Comparison of ENCODE assay signal across 8 cellular contexts in the genomic region with DNA sequence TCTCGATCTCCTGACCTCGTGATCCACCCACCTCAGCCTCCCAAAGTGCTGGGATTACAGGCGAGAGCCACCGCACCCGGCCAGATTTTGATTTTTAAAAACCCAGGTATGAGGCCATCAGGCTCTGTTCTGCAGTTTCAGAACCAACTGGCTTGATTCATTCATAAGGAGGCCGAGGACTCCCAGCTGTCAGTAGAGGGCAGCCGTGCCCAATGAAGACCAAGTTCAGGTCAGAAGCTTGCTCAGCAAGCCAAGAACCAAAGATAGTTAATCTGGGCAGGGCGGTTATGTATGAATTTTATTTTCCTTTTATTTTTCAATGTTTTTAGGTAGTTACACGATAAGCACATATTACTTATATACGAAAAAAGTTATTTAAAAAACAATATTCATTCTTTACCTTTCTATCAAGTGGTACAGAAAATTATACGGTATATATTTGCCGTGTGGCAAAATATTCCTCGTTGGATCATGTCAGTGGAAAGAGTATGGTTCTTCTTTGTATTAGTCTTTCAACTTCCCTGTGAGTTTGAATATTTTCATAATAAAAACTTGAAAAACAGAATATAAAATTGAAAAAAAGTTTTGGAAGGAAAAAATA. TPM values are rescaled to one million over a fixed set of nuclear protein-coding genes. Genes with fewer than 3 reads are reported as not detected.
DNase-seq lines count a peak whose midpoint lies in the region; ATAC-seq and TF ChIP-seq lines count a peak whose summit lies in the region.

No MANE protein-coding gene starts in this region.

- H3K36me3 ChIP-seq in SJSA1 (peaks cover 29% of the 10 kb centered on the region), cardiac muscle cell (no peaks in the 10 kb centered on the region), psoas muscle (ENCODE audit: insufficient read depth in 1 of 2, low read depth in 1 of 2) (peaks cover 0 to 12% of the 10 kb centered on the region in 2 donors)

- ATAC-seq in HG03565 (IDR thresholded peaks at IDR 0.05; ENCODE audit: unreplicated experiment), result peak; percentile 56
- ATAC-seq in activated naive CD4-positive, alpha-beta T cell treated with anti-CD3 and anti-CD28 coated beads, Interleukin-2, amount 50 U/mL, for 72 hours, result peak; percentile 47 to 69
- peak; percentile 78 to 91 (median 84) for ATAC-seq in psoas muscle
- ATAC-seq in HG03457 (IDR thresholded peaks at IDR 0.05; ENCODE audit: unreplicated experiment), result no peak

- H3K36me3 Mint-ChIP-seq in activated naive CD4-positive, alpha-beta T cell treated with anti-CD3 and anti-CD28 coated beads, Interleukin-2, amount 50 U/mL, for 72 hours, result no peaks in the 10 kb centered on the region

- no peaks in the 10 kb centered on the region for H3K9me3 Mint-ChIP-seq in activated naive CD4-positive, alpha-beta T cell treated with anti-CD3 and anti-CD28 coated beads, Interleukin-2, amount 50 U/mL, for 72 hours

- WGBS in psoas muscle, 3 donors, result 20 to 33% (median 23%) methylated on average over 13 of the region's 13 CpGs

- H3K27ac Mint-ChIP-seq in activated naive CD4-positive, alpha-beta T cell treated with anti-CD3 and anti-CD28 coated beads, Interleukin-2, amount 50 U/mL, for 72 hours, result no peak overlapping the region

- no peak overlapping the region for H3K4me3 ChIP-seq in GM12864 (ENCODE audit: low read depth, low read length)
- no peak overlapping the region for H3K4me3 ChIP-seq in SJSA1
- H3K4me3 ChIP-seq in cardiac muscle cell, result no peak overlapping the region
- H3K4me3 ChIP-seq in psoas muscle, result peak overlapping the region; percentile 15

- peak; percentile 75 for DNase-seq in 8988T
- DNase-seq in GM12864 (ENCODE audit: low read depth), result peak; percentile 49
- peak in 1 of 2 experiments; percentile 89 for DNase-seq in SJSA1 (ENCODE audit: low read depth in 1 of 2, low spot score in 2 of 2)
- peak in 1 of 2 donors; percentile 60 for DNase-seq in activated naive CD4-positive, alpha-beta T cell treated with anti-CD3 and anti-CD28 coated beads, Interleukin-2, amount 50 U/mL, for 72 hours (ENCODE audit: low spot score in 2 of 2)
- peak; percentile 79 to 88 for DNase-seq in cardiac muscle cell (ENCODE audit: low read depth in 1 of 2, low spot score in 1 of 2)
- peak; percentile 81 to 90 for DNase-seq in psoas muscle

- H3K27me3 ChIP-seq in SJSA1 (replicated peaks), result no peaks in the 10 kb centered on the region
- H3K27me3 ChIP-seq in cardiac muscle cell, result no peaks in the 10 kb centered on the region
- no peaks in the 10 kb centered on the region for H3K27me3 ChIP-seq in psoas muscle (ENCODE audit: insufficient read depth in 3 of 3, low read length in 2 of 3)

- peak overlapping the region; percentile 89 for H3K27ac ChIP-seq in SJSA1
- no peak overlapping the region for H3K27ac ChIP-seq in cardiac muscle cell
- no peak overlapping the region for H3K27ac ChIP-seq in psoas muscle

- H3K9me3 ChIP-seq in SJSA1 (replicated peaks), result no peaks in the 10 kb centered on the region
- no peaks in the 10 kb centered on the region for H3K9me3 ChIP-seq in cardiac muscle cell (ENCODE audit: low read depth)
- no peaks in the 10 kb centered on the region for H3K9me3 ChIP-seq in psoas muscle

- intact Hi-C loops in psoas muscle (cut with DNase I), result loop anchor here (2.0 to 10.0 kb wide), 5 partner anchors 50 to 374 kb away; a partner anchor contains a TSS

- TF ChIP-seq CTCF in GM12864 (IDR thresholded peaks at IDR 0.05; ENCODE audit: low read depth, low read length, missing control alignments), result peak; percentile 72
- TF ChIP-seq CTCF in cardiac muscle cell (IDR thresholded peaks at IDR 0.05; ENCODE audit: low read depth, low read length), result peak; percentile 83
- TF ChIP-seq CTCF in psoas muscle (IDR thresholded peaks at IDR 0.05), result peak; percentile 82

- peaks cover 44% of the 10 kb centered on the region for H3K4me1 ChIP-seq in SJSA1 (replicated peaks)
- peaks cover 11% of the 10 kb centered on the region for H3K4me1 ChIP-seq in cardiac muscle cell (ENCODE audit: low read depth)
- peaks cover 20% of the 10 kb centered on the region for H3K4me1 ChIP-seq in psoas muscle

RNA-seq across cellular contexts. Expression of a gene that starts 18.0 kb away (rescaled TPM):
- total RNA-seq in SJSA1 (2014; rRNA removed; shearing (Covaris generic)), result 123 and 135 TPM in 2 replicates
- 100 to 1,000 TPM; 130 to 157 TPM for total RNA-seq in activated naive CD4-positive, alpha-beta T cell treated with anti-CD3 and anti-CD28 coated beads, Interleukin-2, amount 50 U/mL, for 72 hours
- total RNA-seq in cardiac muscle cell (67.6 and 71.5 TPM in 2 replicates), psoas muscle (10 to 100 TPM; 53.6 to 92.3 (median 70.0) TPM)
- polyA plus RNA-seq in cardiac muscle cell (63.2 and 65.6 TPM in 2 replicates), psoas muscle (100 to 1,000 TPM in 1 of 3 donors, 10 to 100 TPM in 2; 68.1 to 134 (median 77.8) TPM)

RNA-seq across cellular contexts. Expression of a gene that starts 44.7 kb away (rescaled TPM):
- total RNA-seq in SJSA1 (2014; rRNA removed; shearing (Covaris generic)), result not detected in 2 replicates
- not detected for total RNA-seq in activated naive CD4-positive, alpha-beta T cell treated with anti-CD3 and anti-CD28 coated beads, Interleukin-2, amount 50 U/mL, for 72 hours
- not detected in 2 replicates for total RNA-seq in cardiac muscle cell
- not detected in 2 replicates for polyA plus RNA-seq in cardiac muscle cell
- not detected for total RNA-seq in psoas muscle
- not detected for polyA plus RNA-seq in psoas muscle
